In the genomic region with DNA sequence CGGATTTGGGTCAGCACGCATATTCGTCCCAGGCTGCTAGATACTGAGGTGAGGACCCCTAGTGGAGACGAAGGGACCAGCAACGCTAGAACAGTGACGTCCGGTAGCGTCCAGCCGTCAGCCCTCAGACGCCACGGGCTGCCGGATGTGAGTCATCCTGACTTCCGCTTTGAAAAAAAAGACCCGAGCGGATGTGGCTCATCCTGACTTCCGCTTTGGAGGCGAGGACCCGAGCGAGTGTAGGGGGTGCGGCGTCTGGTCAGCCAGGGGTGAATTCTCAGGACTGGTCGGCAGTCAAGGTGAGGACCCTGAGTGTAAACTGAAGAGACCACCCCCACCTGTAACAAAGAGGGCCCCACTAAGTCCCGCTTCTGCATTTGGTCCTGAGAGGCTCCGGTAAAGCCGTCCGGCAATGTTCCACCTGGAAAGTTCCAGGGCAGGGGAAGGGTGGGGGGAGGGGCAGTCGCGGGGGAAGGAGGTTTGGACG, we compare ENCODE assay signal across 1 cellular context.
TF ChIP-seq lines count a peak whose summit lies in the region.

A gene with protein sequence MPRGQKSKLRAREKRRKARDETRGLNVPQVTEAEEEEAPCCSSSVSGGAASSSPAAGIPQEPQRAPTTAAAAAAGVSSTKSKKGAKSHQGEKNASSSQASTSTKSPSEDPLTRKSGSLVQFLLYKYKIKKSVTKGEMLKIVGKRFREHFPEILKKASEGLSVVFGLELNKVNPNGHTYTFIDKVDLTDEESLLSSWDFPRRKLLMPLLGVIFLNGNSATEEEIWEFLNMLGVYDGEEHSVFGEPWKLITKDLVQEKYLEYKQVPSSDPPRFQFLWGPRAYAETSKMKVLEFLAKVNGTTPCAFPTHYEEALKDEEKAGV (plus strand): TSS at position 207 of the 487 bp plus-strand sequence. CDS start 3,018 bp downstream, outside the sequence.

TF ChIP-seq in HEK293T, 16 proteins besides CTCF, POLR2A, EP300 and RAD21 (continued from another document):
- TF ChIP-seq, protein P1, sequence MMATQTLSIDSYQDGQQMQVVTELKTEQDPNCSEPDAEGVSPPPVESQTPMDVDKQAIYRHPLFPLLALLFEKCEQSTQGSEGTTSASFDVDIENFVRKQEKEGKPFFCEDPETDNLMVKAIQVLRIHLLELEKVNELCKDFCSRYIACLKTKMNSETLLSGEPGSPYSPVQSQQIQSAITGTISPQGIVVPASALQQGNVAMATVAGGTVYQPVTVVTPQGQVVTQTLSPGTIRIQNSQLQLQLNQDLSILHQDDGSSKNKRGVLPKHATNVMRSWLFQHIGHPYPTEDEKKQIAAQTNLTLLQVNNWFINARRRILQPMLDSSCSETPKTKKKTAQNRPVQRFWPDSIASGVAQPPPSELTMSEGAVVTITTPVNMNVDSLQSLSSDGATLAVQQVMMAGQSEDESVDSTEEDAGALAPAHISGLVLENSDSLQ (IDR thresholded peaks at IDR 0.05): no peak
- TF ChIP-seq SP1 (IDR thresholded peaks at IDR 0.05): no peak
TF ChIP-seq in HEK293T: peak in this region for 0.
